ENCODE assay signal across 20 cellular contexts in genomic region chr3:3632439-3632838, GRCh38.
A peak's percentile ranks its signal among the peaks of the same experiment; 100 is the strongest.
DNase-seq lines count a peak whose midpoint lies in the region; ATAC-seq and TF ChIP-seq lines count a peak whose summit lies in the region.
"Had no signal": no experiment of that assay in that cellular context is flagged by ENCODE, and none has a peak within 500 bp of the region (broad histone marks: within the 10 kb centered on the region; RNA-seq: fewer than 3 reads in every experiment).

No MANE protein-coding gene starts in this region.

- DNase-seq in HL-60 (ENCODE audit: low read depth in 1 of 2, low spot score in 1 of 2) (peak in 1 of 2 experiments; percentile 19), NB4 (ENCODE audit: low read depth) (peak; percentile 75), SKM-1 treated with dmso at 0.1 percent for 144 hours (lab: John Stamatoyannopoulos, UW; ENCODE audit: unreplicated experiment) (peak; percentile 67)
- DNase-seq in activated effector memory CD4-positive, alpha-beta T cell treated with anti-CD3 and anti-CD28 coated beads, Interleukin-2, amount 50 U/mL, for 16 hours, result no peak
- no peak for DNase-seq in activated CD4-positive, alpha-beta T cell treated with anti-CD3 and anti-CD28 coated beads, Interleukin-2, amount 50 U/mL, for 48 hours
- DNase-seq: ACHN; CD4-positive, CD25-positive, alpha-beta regulatory T cell; COR-L47; GOT3; NCI-H1092 treated with DMSO at 0.1 percent for 48 hours; NCI-H146; NCI-H2081; NCI-H446 treated with DMSO at 0.1 percent for 48 hours; NCI-H748 treated with DMSO at 0.1 percent for 48 hours; NK-92 treated with Interleukin-12 subunit alpha and Interleukin-12 subunit beta, amount 100 ng/mL, for 24 hours; T-cell had no signal

- peaks cover 9% of the 10 kb centered on the region in 2 experiments for H3K4me1 ChIP-seq in neutrophil (ENCODE audit: control insufficient read depth in 1 of 2, insufficient read depth in 1 of 2, low read depth in 1 of 2, low read length in 1 of 2)

- H3K36me3 ChIP-seq in neutrophil, result no peaks in the 10 kb centered on the region

- H3K27ac ChIP-seq in HL-60 (replicated peaks) (peak overlapping the region; percentile 30), neutrophil (peak overlapping the region; percentile 50)

- no peak for ATAC-seq in HG02870 (IDR thresholded peaks at IDR 0.05; ENCODE audit: unreplicated experiment)
- ATAC-seq: GM12878, HCT116, T-cell had no signal

- no peak for TF ChIP-seq POLR2A in NB4 (IDR thresholded peaks at IDR 0.05; ENCODE audit: extremely low read depth, insufficient read length)

- H3K4me3 ChIP-seq in HL-60 (replicated peaks; ENCODE audit: insufficient read depth, low read length), result no peak overlapping the region
- H3K4me3 ChIP-seq in NB4 (ENCODE audit: low read depth, low read length), result no peak overlapping the region
- no peak overlapping the region for H3K4me3 ChIP-seq in neutrophil (ENCODE audit: low read depth in 1 of 2, low read length in 1 of 2)
- H3K4me3 ChIP-seq: GM12878 had no signal

- no peaks in the 10 kb centered on the region for H3K27me3 ChIP-seq in HL-60 (ENCODE audit: insufficient read depth, poor library complexity, severe bottlenecking)
- no peaks in the 10 kb centered on the region for H3K27me3 ChIP-seq in neutrophil

- no peak for TF ChIP-seq CTCF in HL-60 (IDR thresholded peaks at IDR 0.05; ENCODE audit: insufficient read depth, low read length)
- no peak for TF ChIP-seq CTCF in NB4 (IDR thresholded peaks at IDR 0.05; ENCODE audit: low read depth, low read length)
- TF ChIP-seq CTCF in neutrophil (IDR thresholded peaks at IDR 0.05), result no peak

- H3K9me3 ChIP-seq in neutrophil, result no peaks in the 10 kb centered on the region

Comparison
In these comparisons a context has a peak if more than half of its experiments do, and no peak if none do; other contexts are left out.
1. DNase-seq: peak in NB4 (single experiment) and SKM-1 treated with dmso at 0.1 percent for 144 hours (single experiment); none in activated effector memory CD4-positive, alpha-beta T cell treated with anti-CD3 and anti-CD28 coated beads, Interleukin-2, amount 50 U/mL, for 16 hours (single experiment) and activated CD4-positive, alpha-beta T cell treated with anti-CD3 and anti-CD28 coated beads, Interleukin-2, amount 50 U/mL, for 48 hours (0 of 2).